ENCODE assay signal across 25 cellular contexts in the genomic region with DNA sequence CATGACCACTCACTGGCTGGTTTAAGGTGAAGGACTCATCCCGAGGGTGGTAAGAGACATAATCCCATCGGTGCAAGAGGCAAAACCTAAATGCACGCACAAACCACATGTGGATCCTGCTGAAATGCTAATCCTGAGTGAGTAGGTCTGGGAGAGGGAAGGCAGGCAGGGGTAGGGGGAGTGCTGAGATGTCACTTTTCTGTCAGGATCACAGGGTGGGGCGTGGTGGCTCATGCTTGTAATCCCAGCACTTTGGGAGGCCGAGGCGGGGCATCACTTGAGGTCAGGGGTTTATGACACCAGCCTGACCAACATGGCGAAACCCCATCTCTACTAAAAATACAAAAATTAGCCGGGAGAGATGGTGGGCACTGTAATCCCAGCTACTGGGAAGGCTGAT.
"Had no signal": no experiment of that assay in that cellular context is flagged by ENCODE, and none has a peak within 500 bp of the region (broad histone marks: within the 10 kb centered on the region; RNA-seq: fewer than 3 reads in every experiment).

No MANE protein-coding gene starts in this region.

- FAIRE-seq: pancreas, small intestine had no signal

- DNase-seq: naive B cell; naive thymus-derived CD8-positive, alpha-beta T cell; nephron progenitor cell; nucleus accumbens; pancreas; psoas muscle; right cardiac atrium; right lobe of liver; sigmoid colon; small intestine; stimulated activated CD4-positive, alpha-beta T cell treated with anti-CD3 and anti-CD28 coated beads, Interleukin-15, amount 100 ng/mL, for 24 hours; stimulated activated CD4-positive, alpha-beta T cell treated with anti-CD3 and anti-CD28 coated beads, Interleukin-2, amount 100 ng/mL, for 24 hours; stimulated activated CD4-positive, alpha-beta T cell treated with anti-CD3 and anti-CD28 coated beads, Interleukin-2, amount 100 ng/mL, for 48 hours; stimulated activated CD4-positive, alpha-beta T cell treated with anti-CD3 and anti-CD28 coated beads, Interleukin-4, amount 100 ng/mL, for 24 hours; stimulated activated naive B cell treated with anti-CD40 and anti-IgM and Interleukin-4, amounts not matched to agents 10 μg/mL and 1 μg/mL and 100 μg/mL, for 72 hours; stimulated activated naive CD4-positive, alpha-beta T cell treated with Interleukin-2 at 50 U/mL for 16 hours; stomach; thyroid gland; upper lobe of right lung had no signal

- H3K27me3 ChIP-seq: neutrophil, pancreas, right lobe of liver, thyroid gland, tibial nerve, upper lobe of right lung, vagina had no signal

- H3K4me3 ChIP-seq: pancreas, psoas muscle, right lobe of liver, sigmoid colon, stomach, thoracic aorta, thyroid gland, tibial nerve, upper lobe of right lung, vagina had no signal

- H3K9me3 ChIP-seq: neutrophil, pancreas, psoas muscle, right lobe of liver, sigmoid colon, stomach, thoracic aorta, thyroid gland, tibial nerve, upper lobe of right lung, vagina had no signal

- ATAC-seq: naive thymus-derived CD8-positive, alpha-beta T cell; natural killer cell treated with Interleukin-12 subunit alpha and Interleukin-12 subunit beta and Interleukin-15 and Interleukin-18, amount 100 ng/mL, for 72 hours; pancreas; psoas muscle; right cardiac atrium; right lobe of liver; stimulated activated effector memory CD8-positive, alpha-beta T cell treated with anti-CD3 and anti-CD28 coated beads, Interleukin-12 subunit alpha, Interleukin-12 subunit beta, amount 100 ng/mL, for 72 hours; stimulated activated naive B cell treated with anti-CD40 and anti-IgM and Interleukin-4, amounts not matched to agents 10 μg/mL and 1 μg/mL and 100 μg/mL, for 72 hours; upper lobe of right lung had no signal

- H3K27ac ChIP-seq: neutrophil, pancreas, psoas muscle, right lobe of liver, sigmoid colon, stomach, thoracic aorta, thyroid gland, tibial nerve, upper lobe of right lung, vagina had no signal

- H3K4me1 ChIP-seq: pancreas, psoas muscle, right lobe of liver, sigmoid colon, stomach, thyroid gland, tibial nerve, upper lobe of right lung, vagina had no signal

- H3K36me3 ChIP-seq: neutrophil, pancreas, right lobe of liver, sigmoid colon, stomach, thoracic aorta, thyroid gland, tibial nerve, upper lobe of right lung, vagina had no signal
